39 cellular contexts compared by ENCODE assay signal in the genomic region with DNA sequence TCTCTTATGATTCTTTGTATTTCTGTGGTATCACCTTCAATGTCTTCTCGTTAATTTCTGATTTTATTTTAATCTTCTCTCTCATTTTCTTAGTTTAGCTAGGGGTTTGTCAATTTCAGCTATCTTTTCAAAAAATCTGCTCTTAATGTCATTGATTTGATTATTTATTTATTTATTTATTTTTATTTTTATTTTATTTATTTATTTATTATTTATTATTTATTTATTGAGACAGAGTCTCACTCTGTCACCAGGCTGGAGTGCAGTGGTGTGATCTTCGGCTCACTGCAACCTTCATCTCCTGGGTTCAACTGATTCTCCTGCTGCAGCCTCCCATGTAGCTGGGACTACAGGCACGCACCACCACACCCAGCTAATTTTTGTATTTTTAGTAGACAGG.
"Had no signal": no experiment of that assay in that cellular context is flagged by ENCODE, and none has a peak within 500 bp of the region (broad histone marks: within the 10 kb centered on the region; RNA-seq: fewer than 3 reads in every experiment).

No MANE protein-coding gene starts in this region.

- H3K4me1 Mint-ChIP-seq: brain had no signal

- H3K27me3 ChIP-seq: adrenal gland, ascending aorta, body of pancreas, brain microvascular endothelial cell, breast epithelium, cardiac muscle cell had no signal

- DNase-seq: activated effector memory CD4-positive, alpha-beta T cell treated with anti-CD3 and anti-CD28 coated beads, Interleukin-2, amount 50 U/mL, for 16 hours; activated effector memory CD4-positive, alpha-beta T cell treated with Interleukin-2 at 50 U/mL for 16 hours; activated gamma-delta T cell; activated gamma-delta T cell treated with Interleukin-2 at 50 U/mL for 16 hours; activated naive CD4-positive, alpha-beta T cell; activated naive CD4-positive, alpha-beta T cell treated with anti-CD3 and anti-CD28 coated beads for 36 hours; activated naive CD4-positive, alpha-beta T cell treated with anti-CD3 and anti-CD28 coated beads, Interleukin-2, amount 10 ng/mL, durations not matched to agents 7 days and 5 days; activated naive CD4-positive, alpha-beta T cell treated with anti-CD3 and anti-CD28 coated beads, Interleukin-2, amount 50 U/mL, for 16 hours; activated naive CD4-positive, alpha-beta T cell treated with Interleukin-2 at 50 U/mL for 16 hours; activated naive CD8-positive, alpha-beta T cell treated with anti-CD3 and anti-CD28 coated beads for 36 hours; activated naive CD8-positive, alpha-beta T cell treated with anti-CD3 and anti-CD28 coated beads, Interleukin-2, amount 10 ng/mL, durations not matched to agents 7 days and 5 days; activated naive CD8-positive, alpha-beta T cell treated with anti-CD3 and anti-CD28 coated beads, Interleukin-2, amount 50 U/mL, for 24 hours; activated T-cell treated with anti-CD3 and anti-CD28 coated beads, Interleukin-2, amount 50 U/mL, for 24 hours; activated T-cell treated with anti-CD3 and anti-CD28 coated beads, Interleukin-2, amount 50 U/mL, for 4 hours; activated T-cell treated with anti-CD3 and anti-CD28 coated beads, Interleukin-2, amount 50 U/mL, for 48 hours; activated T-cell treated with anti-CD3 and anti-CD28 coated beads, Interleukin-2, amount 50 U/mL, for 72 hours; adrenal gland; amniotic stem cell; amygdala; anterior cingulate cortex; aorta; body of pancreas; brain microvascular endothelial cell; caudate nucleus; central memory CD4-positive, alpha-beta T cell; cerebellar nuclear complex had no signal

- H3K9me3 ChIP-seq: adrenal gland, ascending aorta, body of pancreas, breast epithelium had no signal

- H3K4me3 ChIP-seq: adrenal gland, ascending aorta, body of pancreas, breast epithelium, cardiac muscle cell had no signal

- H3K4me1 ChIP-seq: ascending aorta, body of pancreas, breast epithelium had no signal

- H3K27me3 Mint-ChIP-seq: activated naive CD4-positive, alpha-beta T cell treated with anti-CD3 and anti-CD28 coated beads, Interleukin-2, amount 10 ng/mL, durations not matched to agents 7 days and 5 days; activated naive CD4-positive, alpha-beta T cell treated with anti-CD3 and anti-CD28 coated beads, Interleukin-2, amount 50 U/mL, for 24 hours; activated naive CD8-positive, alpha-beta T cell; activated naive CD8-positive, alpha-beta T cell treated with anti-CD3 and anti-CD28 coated beads for 36 hours; activated naive CD8-positive, alpha-beta T cell treated with anti-CD3 and anti-CD28 coated beads, Interleukin-2, amount 10 ng/mL, durations not matched to agents 7 days and 5 days; activated naive CD8-positive, alpha-beta T cell treated with anti-CD3 and anti-CD28 coated beads, Interleukin-2, amount 50 U/mL, for 24 hours; activated T-cell treated with anti-CD3 and anti-CD28 coated beads, Interleukin-2, amount 50 U/mL, for 24 hours; activated T-helper 17 cell treated with anti-CD3 and anti-CD28 coated beads, Interleukin-2, amount 50 U/mL, for 72 hours; brain; central memory CD8-positive, alpha-beta T cell had no signal

- ATAC-seq: activated naive CD4-positive, alpha-beta T cell treated with anti-CD3 and anti-CD28 coated beads, Interleukin-2, amount 50 U/mL, for 72 hours; activated naive CD8-positive, alpha-beta T cell treated with anti-CD3 and anti-CD28 coated beads, Interleukin-2, amount 50 U/mL, for 24 hours; activated T-cell treated with anti-CD3 and anti-CD28 coated beads, Interleukin-2, amount 50 U/mL, for 4 hours; activated T-cell treated with anti-CD3 and anti-CD28 coated beads, Interleukin-2, amount 50 U/mL, for 72 hours; activated T-helper 17 cell treated with anti-CD3 and anti-CD28 coated beads, Interleukin-2, amount 50 U/mL, for 72 hours; body of pancreas had no signal

- H3K27ac Mint-ChIP-seq: activated naive CD4-positive, alpha-beta T cell treated with anti-CD3 and anti-CD28 coated beads for 36 hours; activated naive CD4-positive, alpha-beta T cell treated with anti-CD3 and anti-CD28 coated beads, Interleukin-2, amount 10 ng/mL, durations not matched to agents 7 days and 5 days; activated naive CD4-positive, alpha-beta T cell treated with anti-CD3 and anti-CD28 coated beads, Interleukin-2, amount 50 U/mL, for 24 hours; activated naive CD4-positive, alpha-beta T cell treated with anti-CD3 and anti-CD28 coated beads, Interleukin-2, amount 50 U/mL, for 72 hours; activated naive CD8-positive, alpha-beta T cell; activated naive CD8-positive, alpha-beta T cell treated with anti-CD3 and anti-CD28 coated beads for 36 hours; activated naive CD8-positive, alpha-beta T cell treated with anti-CD3 and anti-CD28 coated beads, Interleukin-2, amount 10 ng/mL, durations not matched to agents 7 days and 5 days; activated naive CD8-positive, alpha-beta T cell treated with anti-CD3 and anti-CD28 coated beads, Interleukin-2, amount 50 U/mL, for 24 hours; activated T-cell treated with anti-CD3 and anti-CD28 coated beads, Interleukin-2, amount 50 U/mL, for 24 hours; activated T-helper 1 cell treated with anti-CD3 and anti-CD28 coated beads, Interleukin-12 subunit alpha, Interleukin-12 subunit beta, Interleukin-2, Interleukin-4 antibody, amounts not matched to agents 30 ng/mL and 10 ng/mL and 1 ng/mL, durations not matched to agents 14 hours and 24 hours and 36 hours; activated T-helper 17 cell treated with anti-CD3 and anti-CD28 coated beads, Interleukin-2, amount 50 U/mL, for 72 hours; activated T-helper 2 cell treated with anti-CD3 and anti-CD28 coated beads, Interferon-gamma antibody, Interleukin-2, Interleukin-4, amounts not matched to agents 10 μg/mL and 5 μg/mL and 100 μg/mL, durations not matched to agents 14 hours and 24 hours and 36 hours; brain had no signal

- H3K4me3 Mint-ChIP-seq: activated naive CD4-positive, alpha-beta T cell treated with anti-CD3 and anti-CD28 coated beads for 36 hours; activated naive CD4-positive, alpha-beta T cell treated with anti-CD3 and anti-CD28 coated beads, Interleukin-2, amount 10 ng/mL, durations not matched to agents 7 days and 5 days; activated naive CD4-positive, alpha-beta T cell treated with anti-CD3 and anti-CD28 coated beads, Interleukin-2, amount 50 U/mL, for 24 hours; activated naive CD8-positive, alpha-beta T cell; activated naive CD8-positive, alpha-beta T cell treated with anti-CD3 and anti-CD28 coated beads for 36 hours; activated naive CD8-positive, alpha-beta T cell treated with anti-CD3 and anti-CD28 coated beads, Interleukin-2, amount 10 ng/mL, durations not matched to agents 7 days and 5 days; activated naive CD8-positive, alpha-beta T cell treated with anti-CD3 and anti-CD28 coated beads, Interleukin-2, amount 50 U/mL, for 24 hours; activated T-cell treated with anti-CD3 and anti-CD28 coated beads, Interleukin-2, amount 50 U/mL, for 24 hours; activated T-cell treated with anti-CD3 and anti-CD28 coated beads, Interleukin-2, amount 50 U/mL, for 4 hours; activated T-cell treated with anti-CD3 and anti-CD28 coated beads, Interleukin-2, amount 50 U/mL, for 72 hours; activated T-helper 1 cell treated with anti-CD3 and anti-CD28 coated beads, Interleukin-12 subunit alpha, Interleukin-12 subunit beta, Interleukin-2, Interleukin-4 antibody, amounts not matched to agents 30 ng/mL and 10 ng/mL and 1 ng/mL, durations not matched to agents 14 hours and 24 hours and 36 hours; activated T-helper 17 cell treated with anti-CD3 and anti-CD28 coated beads, Interleukin-2, amount 50 U/mL, for 72 hours; brain; central memory CD8-positive, alpha-beta T cell had no signal

- H3K27ac ChIP-seq: adrenal gland, ascending aorta, body of pancreas, brain microvascular endothelial cell, breast epithelium, cardiac muscle cell had no signal

- FAIRE-seq: astrocyte, bronchial epithelial cell had no signal

- H3K36me3 ChIP-seq: adrenal gland, ascending aorta, brain microvascular endothelial cell, breast epithelium, cardiac muscle cell had no signal
